12 cellular contexts compared by ENCODE assay signal in genomic region chr1:8384577-8384976, GRCh38.
DNase-seq lines count a peak whose midpoint lies in the region; ATAC-seq and TF ChIP-seq lines count a peak whose summit lies in the region.
"Had no signal": no experiment of that assay in that cellular context is flagged by ENCODE, and none has a peak within 500 bp of the region (broad histone marks: within the 10 kb centered on the region; RNA-seq: fewer than 3 reads in every experiment).

No MANE protein-coding gene starts in this region.

- H3K36me3 ChIP-seq in cardiac muscle cell: no peaks in the 10 kb centered on the region
- no peaks in the 10 kb centered on the region for H3K36me3 ChIP-seq in hepatocyte (replicated peaks; ENCODE audit: insufficient read depth, low read depth)

- peaks cover 49% of the 10 kb centered on the region for H3K4me1 Mint-ChIP-seq in activated CD4-positive, alpha-beta memory T cell treated with anti-CD3 and anti-CD28 coated beads, Interleukin-2, amount 10 ng/mL, durations not matched to agents 7 days and 5 days
- H3K4me1 Mint-ChIP-seq in progenitor cell of endocrine pancreas (ENCODE audit: low read depth): peaks cover 22% of the 10 kb centered on the region

- peak overlapping the region; percentile 40 for H3K27ac ChIP-seq in cardiac muscle cell
- H3K27ac ChIP-seq in hepatocyte: no peak overlapping the region

- H4K20me1 ChIP-seq in hepatocyte (ENCODE audit: insufficient read depth, poor library complexity, severe bottlenecking): peaks cover 77% of the 10 kb centered on the region

- CTCF ChIA-PET in activated CD4-positive, alpha-beta memory T cell treated with anti-CD3 and anti-CD28 coated beads, Interleukin-2, amount 10 ng/mL, durations not matched to agents 7 days and 5 days (lab: Charles Lee): interaction anchor here (1.1 kb wide), 1 partner anchor 465 kb away, joined by 3 read pairs; no protein-coding TSS in a partner anchor

- H3K27me3 Mint-ChIP-seq in activated CD4-positive, alpha-beta memory T cell treated with anti-CD3 and anti-CD28 coated beads, Interleukin-2, amount 10 ng/mL, durations not matched to agents 7 days and 5 days: no peaks in the 10 kb centered on the region
- H3K27me3 Mint-ChIP-seq in progenitor cell of endocrine pancreas: no peaks in the 10 kb centered on the region

- POLR2A ChIA-PET in activated CD4-positive, alpha-beta memory T cell treated with anti-CD3 and anti-CD28 coated beads, Interleukin-2, amount 10 ng/mL, durations not matched to agents 7 days and 5 days (lab: Charles Lee): no interaction called here

- ATAC-seq in HG03354 (IDR thresholded peaks at IDR 0.05; ENCODE audit: poor library complexity, severe bottlenecking, unreplicated experiment) (no peak), HG03175 (IDR thresholded peaks at IDR 0.05; ENCODE audit: unreplicated experiment) (no peak)

- peaks cover 95% of the 10 kb centered on the region for H3K79me2 ChIP-seq in hepatocyte

- H3K4me1 ChIP-seq in cardiac muscle cell (ENCODE audit: low read depth) (peaks cover 43% of the 10 kb centered on the region), hepatocyte (ENCODE audit: insufficient read depth) (peaks cover 11% of the 10 kb centered on the region)

- H3K9me3 Mint-ChIP-seq in activated CD4-positive, alpha-beta memory T cell treated with anti-CD3 and anti-CD28 coated beads, Interleukin-2, amount 10 ng/mL, durations not matched to agents 7 days and 5 days: no peaks in the 10 kb centered on the region
- H3K9me3 Mint-ChIP-seq in progenitor cell of endocrine pancreas (ENCODE audit: low read depth): no peaks in the 10 kb centered on the region

- peaks cover 41% of the 10 kb centered on the region for H3K36me3 Mint-ChIP-seq in activated CD4-positive, alpha-beta memory T cell treated with anti-CD3 and anti-CD28 coated beads, Interleukin-2, amount 10 ng/mL, durations not matched to agents 7 days and 5 days (ENCODE audit: low read depth)
- peaks cover 15% of the 10 kb centered on the region for H3K36me3 Mint-ChIP-seq in progenitor cell of endocrine pancreas (ENCODE audit: insufficient read depth)

- DNase-seq in ELR (ENCODE audit: low read depth) (peak; percentile 21), cardiac muscle cell (ENCODE audit: low read depth in 1 of 2, low spot score in 1 of 2) (no peak), progenitor cell of endocrine pancreas (ENCODE audit: low spot score, unreplicated experiment) (no peak), SKM-1 (lab: John Stamatoyannopoulos, UW; ENCODE audit: unreplicated experiment) (no peak), hepatocyte (ENCODE audit: low spot score) (no peak)
- DNase-seq in activated CD4-positive, alpha-beta memory T cell treated with anti-CD3 and anti-CD28 coated beads, Interleukin-2, amount 10 ng/mL, durations not matched to agents 7 days and 5 days: no peak
- DNase-seq: effector CD4-positive, alpha-beta T cell; NCI-H526 treated with DMSO at 0.1 percent for 48 hours; upper lobe of left lung had no signal

- H2AFZ ChIP-seq in hepatocyte: no peak overlapping the region

- no peak overlapping the region for H3K4me2 ChIP-seq in hepatocyte

- no peaks in the 10 kb centered on the region for H3K27me3 ChIP-seq in cardiac muscle cell
- H3K27me3 ChIP-seq in hepatocyte: no peaks in the 10 kb centered on the region
- H3K27me3 ChIP-seq: SJSA1, upper lobe of left lung had no signal

- peak overlapping the region; percentile 38 for H3K27ac Mint-ChIP-seq in activated CD4-positive, alpha-beta memory T cell treated with anti-CD3 and anti-CD28 coated beads, Interleukin-2, amount 10 ng/mL, durations not matched to agents 7 days and 5 days
- peak overlapping the region; percentile 93 for H3K27ac Mint-ChIP-seq in progenitor cell of endocrine pancreas

- no peaks in the 10 kb centered on the region for H3K9me2 ChIP-seq in hepatocyte (replicated peaks; ENCODE audit: insufficient read depth)

- H3K9me3 ChIP-seq in cardiac muscle cell (ENCODE audit: low read depth) (no peaks in the 10 kb centered on the region), hepatocyte (ENCODE audit: low read depth) (no peaks in the 10 kb centered on the region)
- H3K9me3 ChIP-seq: SJSA1, upper lobe of left lung had no signal

- H3K4me3 ChIP-seq in cardiac muscle cell (no peak overlapping the region), hepatocyte (no peak overlapping the region)
- H3K4me3 ChIP-seq: SJSA1, upper lobe of left lung had no signal

- H3K4me3 Mint-ChIP-seq in activated CD4-positive, alpha-beta memory T cell treated with anti-CD3 and anti-CD28 coated beads, Interleukin-2, amount 10 ng/mL, durations not matched to agents 7 days and 5 days: no peak overlapping the region
- no peak overlapping the region for H3K4me3 Mint-ChIP-seq in progenitor cell of endocrine pancreas (ENCODE audit: low read depth)

- TF ChIP-seq CTCF in cardiac muscle cell (IDR thresholded peaks at IDR 0.05; ENCODE audit: low read depth, low read length) (no peak), progenitor cell of endocrine pancreas (IDR thresholded peaks at IDR 0.05; ENCODE audit: unreplicated experiment) (no peak), hepatocyte (IDR thresholded peaks at IDR 0.05; ENCODE audit: poor library complexity) (no peak)

- 85% methylated on average over 2 of the region's 2 CpGs for WGBS in hepatocyte (ENCODE audit: low lambda C conversion rate, missing lambda C conversion rate)
